Comparison of ENCODE assay signal across 8 cellular contexts in genomic region chr16:81446318-81447275, GRCh38. TPM values are rescaled to one million over a fixed set of nuclear protein-coding genes. Genes with fewer than 3 reads are reported as not detected.
DNase-seq lines count a peak whose midpoint lies in the region; ATAC-seq, FAIRE-seq and TF ChIP-seq lines count a peak whose summit lies in the region.

No MANE protein-coding gene starts in this region.

- H3K27me3 ChIP-seq in DOHH2 (ENCODE audit: control insufficient read depth, low read length): peaks cover 25% of the 10 kb centered on the region
- no peaks in the 10 kb centered on the region for H3K27me3 ChIP-seq in KMS-11 (ENCODE audit: insufficient read depth, low read depth)

- H3K79me2 ChIP-seq in DOHH2 (ENCODE audit: control insufficient read depth, low read length): peaks cover 66% of the 10 kb centered on the region
- peaks cover 65% of the 10 kb centered on the region for H3K79me2 ChIP-seq in KMS-11 (ENCODE audit: insufficient read depth, low read depth)

- H3K9me2 ChIP-seq in DOHH2 (replicated peaks; ENCODE audit: control insufficient read depth, low read length): no peaks in the 10 kb centered on the region

- peak overlapping the region; percentile 84 for H3K4me3 ChIP-seq in DOHH2 (ENCODE audit: low read length)
- peak overlapping the region; percentile 26 for H3K4me3 ChIP-seq in KMS-11 (IDR thresholded peaks at IDR 0.05; ENCODE audit: insufficient read depth, low read depth, low read length)
- peak overlapping the region; percentile 86 for H3K4me3 ChIP-seq in astrocyte of the cerebellum (ENCODE audit: low read depth, low read length)
- peak overlapping the region; percentile 68 to 78 for H3K4me3 ChIP-seq in kidney (ENCODE audit: low read length in 2 of 2)

- H3K27ac ChIP-seq in DOHH2 (ENCODE audit: low read depth, low read length) (no peak overlapping the region), KMS-11 (peak overlapping the region; percentile 44; the same call in 1 of the 2 replicates), kidney (ENCODE audit: low read depth in 2 of 2, low read length in 2 of 2) (peak overlapping the region; percentile 85 to 97)

- no peaks in the 10 kb centered on the region for H3F3A ChIP-seq in DOHH2 (ENCODE audit: control insufficient read depth, insufficient read depth)

- FAIRE-seq in kidney (lab: Jason Lieb, UNC): no peak
- no peak for FAIRE-seq in D721Med (lab: Jason Lieb, UNC)

- in situ Hi-C loops in astrocyte of the cerebellum (cut with HindIII; ENCODE audit: low sequenced_read_pairs): no loop called here

- no peak for ATAC-seq in stimulated activated naive CD8-positive, alpha-beta T cell treated with anti-CD3 and anti-CD28 coated beads, Interleukin-15, Interleukin-2, amounts not matched to agents 100 U/mL and 50 U/mL, for 24 hours

- DNase-seq in astrocyte of the cerebellum (ENCODE audit: low read depth) (no peak), kidney (peak; percentile 85), epidermal melanocyte (ENCODE audit: insufficient read length, low spot score) (no peak), OCI-M2 (lab: John Stamatoyannopoulos, UW; ENCODE audit: unreplicated experiment) (no peak), D721Med (ENCODE audit: insufficient read length, low spot score) (no peak)
- peak; percentile 23 for DNase-seq in stimulated activated naive CD8-positive, alpha-beta T cell treated with anti-CD3 and anti-CD28 coated beads, Interleukin-15, Interleukin-2, amounts not matched to agents 100 U/mL and 50 U/mL, for 24 hours

- H3K9ac ChIP-seq in KMS-11 (peak overlapping the region; percentile 73; the same call in 1 of the 2 replicates), kidney (ENCODE audit: low read length in 2 of 2) (peak overlapping the region; percentile 75 to 95)

- no peaks in the 10 kb centered on the region for H3K9me3 ChIP-seq in DOHH2 (ENCODE audit: control insufficient read depth, insufficient read depth, low read length)
- H3K9me3 ChIP-seq in kidney (ENCODE audit: control insufficient read depth in 1 of 2, low read length in 2 of 2): no peaks in the 10 kb centered on the region

- H2AFZ ChIP-seq in KMS-11 (ENCODE audit: low read depth): no peak overlapping the region

- H3K4me1 ChIP-seq in DOHH2 (ENCODE audit: control insufficient read depth, low read length) (peaks cover 20% of the 10 kb centered on the region), KMS-11 (ENCODE audit: low read depth, poor library complexity, severe bottlenecking) (peaks cover 62% of the 10 kb centered on the region), kidney (ENCODE audit: control insufficient read depth in 1 of 2, insufficient read depth in 1 of 2, low read depth in 1 of 2, low read length in 2 of 2) (peaks cover 32 to 42% of the 10 kb centered on the region in 2 donors)

- H4K20me1 ChIP-seq in DOHH2 (ENCODE audit: control insufficient read depth, insufficient read depth, low read depth, low read length) (peaks cover 13% of the 10 kb centered on the region), KMS-11 (ENCODE audit: insufficient read depth) (peaks cover 33% of the 10 kb centered on the region)

- H3K4me2 ChIP-seq in DOHH2 (ENCODE audit: low read length) (peak overlapping the region; percentile 94), KMS-11 (peak overlapping the region; percentile 47)

- TF ChIP-seq CTCF in DOHH2 (IDR thresholded peaks at IDR 0.05; ENCODE audit: low read depth, low read length, poor library complexity, severe bottlenecking) (no peak), KMS-11 (conservative IDR thresholded peaks at IDR 0.05; ENCODE audit: low read depth, low read length) (no peak), astrocyte of the cerebellum (IDR thresholded peaks at IDR 0.05; ENCODE audit: low read depth, low read length, missing control alignments) (no peak), kidney (IDR thresholded peaks at IDR 0.05; ENCODE audit: borderline replicate concordance, extremely low read depth, insufficient read depth) (no peak), D721Med (IDR thresholded peaks at IDR 0.05; ENCODE audit: insufficient read depth, missing control alignments) (no peak)

- intact Hi-C loops in kidney (cut with DNase I): no loop called here

- H3K36me3 ChIP-seq in DOHH2 (ENCODE audit: control insufficient read depth, low read length) (peaks cover 9% of the 10 kb centered on the region), KMS-11 (ENCODE audit: insufficient read depth) (no peaks in the 10 kb centered on the region), kidney (ENCODE audit: control insufficient read depth in 1 of 2, insufficient read depth in 2 of 2, low read length in 2 of 2) (no peaks in the 10 kb centered on the region)

RNA-seq across cellular contexts. Expression of gene CMIP, which starts 2.0 kb away (rescaled TPM):
- 65.7 TPM for total RNA-seq in kidney
- polyA plus RNA-seq in kidney (ENCODE audit: insufficient read depth, low read depth, low replicate concordance): 16.6 TPM

Comparison
In these comparisons a context has a peak if more than half of its experiments do, and no peak if none do; other contexts are left out.
1. H3K4me3 ChIP-seq: peak in every context shown above with its lines; median percentile 86 in astrocyte of the cerebellum; 84 in DOHH2; 73 in kidney; 26 in KMS-11.
2. DNase-seq: peak in kidney (single experiment) and stimulated activated naive CD8-positive, alpha-beta T cell treated with anti-CD3 and anti-CD28 coated beads, Interleukin-15, Interleukin-2, amounts not matched to agents 100 U/mL and 50 U/mL, for 24 hours (single experiment); none in astrocyte of the cerebellum (single experiment), epidermal melanocyte (single experiment), OCI-M2 (single experiment) and D721Med (single experiment).